Comparison of ENCODE assay signal across 10 cellular contexts in genomic region chr15:67106764-67107013, GRCh38. TPM values are rescaled to one million over a fixed set of nuclear protein-coding genes. Genes with fewer than 3 reads are reported as not detected.
DNase-seq lines count a peak whose midpoint lies in the region; ATAC-seq, FAIRE-seq and TF ChIP-seq lines count a peak whose summit lies in the region.
"Had no signal": no experiment of that assay in that cellular context is flagged by ENCODE, and none has a peak within 500 bp of the region (broad histone marks: within the 10 kb centered on the region; RNA-seq: fewer than 3 reads in every experiment).

No MANE protein-coding gene starts in this region.

- H3K9me3 ChIP-seq in A549 (peaks cover 8% of the 10 kb centered on the region), HEK293 (ENCODE audit: control insufficient read depth, insufficient read depth, low read depth, low read length) (no peaks in the 10 kb centered on the region)

- TF ChIP-seq EP300 in A549 (IDR thresholded peaks at IDR 0.05) = no peak

- POLR2A ChIA-PET in A549 (lab: Yijun Ruan, JAX) = interaction anchor here (0.7 to 3.1 kb wide), 18 partner anchors 10 to 82 kb away, joined by 3 to 24 read pairs (median 6); partner anchors contain the start of gene SMAD3
- POLR2A ChIA-PET in HEK293 (lab: Yijun Ruan, JAX) = interaction anchor here (1.0 to 1.3 kb wide), 3 partner anchors 18 to 72 kb away, joined by 3 to 6 read pairs (median 3); no protein-coding TSS in a partner anchor

- H3K4me3 ChIP-seq in A549 (no peak overlapping the region; the same call in 2 of the 3 replicates), HEK293 (ENCODE audit: low read depth, low read length) (no peak overlapping the region)
- H3K4me3 ChIP-seq: cardiac muscle cell had no signal

- 2% methylated on average over 2 of the region's 2 CpGs for WGBS in A549 (ENCODE audit: missing lambda C conversion rate)

- DNase-seq in A549 (ENCODE audit: low read depth in 1 of 2, low spot score in 1 of 2) (no peak), nephron progenitor cell (no peak), dermis blood vessel endothelial cell (no peak), NCI-H2196 (lab: John Stamatoyannopoulos, UW; ENCODE audit: unreplicated experiment) (no peak)
- no peak for DNase-seq in central memory CD8-positive, alpha-beta T cell (ENCODE audit: low spot score in 2 of 2)
- DNase-seq: KBM-7 had no signal

- H3K27ac ChIP-seq in A549 (peak overlapping the region; percentile 92 to 93), HEK293 (ENCODE audit: extremely low read depth, low read depth, low read length) (peak overlapping the region; percentile 44; the same call in 1 of the 2 replicates)
- H3K27ac ChIP-seq: cardiac muscle cell had no signal

- no peak for TF ChIP-seq CTCF in A549 (IDR thresholded peaks at IDR 0.05)
- TF ChIP-seq CTCF in HEK293 (tag by site-specific recombination; IDR thresholded peaks at IDR 0.05) = no peak
- TF ChIP-seq CTCF in nephron progenitor cell (IDR thresholded peaks at IDR 0.05) = no peak

- H3K4me1 Mint-ChIP-seq in central memory CD8-positive, alpha-beta T cell = peaks cover 68% of the 10 kb centered on the region
- H3K4me1 Mint-ChIP-seq in nephron progenitor cell = no peaks in the 10 kb centered on the region

- CTCF ChIA-PET in A549 (lab: Yijun Ruan, JAX) (interaction anchor here (0.6 to 11.7 kb wide), 17 partner anchors 17 to 401 kb away, joined by 3 to 142 read pairs (median 4); no protein-coding TSS in a partner anchor), HEK293 (lab: Yijun Ruan, JAX) (interaction anchor here (1.0 kb wide), 1 partner anchor 22 kb away, joined by 4 read pairs; no protein-coding TSS in a partner anchor)

- no peak for FAIRE-seq in A549 (lab: Jason Lieb, UNC)

- peak overlapping the region; percentile 70 for H3K4me2 ChIP-seq in A549

- H3K36me3 Mint-ChIP-seq in central memory CD8-positive, alpha-beta T cell (ENCODE audit: insufficient read depth) = peaks cover 8% of the 10 kb centered on the region
- H3K36me3 Mint-ChIP-seq in nephron progenitor cell (ENCODE audit: low read depth) = peaks cover 24% of the 10 kb centered on the region

- peak overlapping the region; percentile 72 for H3K4me3 Mint-ChIP-seq in central memory CD8-positive, alpha-beta T cell
- H3K4me3 Mint-ChIP-seq in nephron progenitor cell = no peak overlapping the region

- TF ChIP-seq RAD21 in A549 (conservative IDR thresholded peaks at IDR 0.05 in 1 of 2, IDR thresholded peaks at IDR 0.05 in 1 of 2) = no peak

- H3K27ac Mint-ChIP-seq in central memory CD8-positive, alpha-beta T cell (ENCODE audit: low read depth) = peak overlapping the region; percentile 89
- peak overlapping the region; percentile 14 for H3K27ac Mint-ChIP-seq in nephron progenitor cell

- no peaks in the 10 kb centered on the region for H3K27me3 Mint-ChIP-seq in central memory CD8-positive, alpha-beta T cell
- H3K27me3 Mint-ChIP-seq in nephron progenitor cell (ENCODE audit: low read depth, poor library complexity) = peaks cover 3% of the 10 kb centered on the region

- H3K4me1 ChIP-seq in A549 (peaks cover 92% of the 10 kb centered on the region), HEK293 (ENCODE audit: control insufficient read depth, insufficient read depth, low read length) (peaks cover 21% of the 10 kb centered on the region)

- no peaks in the 10 kb centered on the region for H3K9me3 Mint-ChIP-seq in central memory CD8-positive, alpha-beta T cell
- H3K9me3 Mint-ChIP-seq in nephron progenitor cell = peaks cover 17% of the 10 kb centered on the region

- no peak for TF ChIP-seq POLR2A in A549 (IDR thresholded peaks at IDR 0.05; ENCODE audit: low read length)

- ATAC-seq in A549 (no peak), HG03469 (IDR thresholded peaks at IDR 0.05; ENCODE audit: unreplicated experiment) (no peak), HG03045 (IDR thresholded peaks at IDR 0.05; ENCODE audit: unreplicated experiment) (no peak)
- ATAC-seq in central memory CD8-positive, alpha-beta T cell (replicated peaks; ENCODE audit: extremely low read depth, poor library complexity, severe bottlenecking) = no peak

- H3K36me3 ChIP-seq in HEK293 (ENCODE audit: control insufficient read depth in 2 of 2, insufficient read depth in 1 of 2, low read length in 2 of 2) = no peaks in the 10 kb centered on the region
- H3K36me3 ChIP-seq: cardiac muscle cell had no signal

TF ChIP-seq in A549, 52 proteins besides CTCF, POLR2A, EP300 and RAD21:
- TF ChIP-seq FOSB (CRISPR knock-in tag; IDR thresholded peaks at IDR 0.05) = peak; percentile 91
- TF ChIP-seq KDM5A (IDR thresholded peaks at IDR 0.05) = no peak
- TF ChIP-seq ZNF302 (CRISPR knock-in tag; IDR thresholded peaks at IDR 0.05) = peak; percentile 92; the same call in 1 of the 2 replicates
- TF ChIP-seq MYC (IDR thresholded peaks at IDR 0.05; ENCODE audit: borderline replicate concordance, low read length) = 0 out of 2 replicates have a peak, but pooled peaks have one; percentile 57
- no peak for TF ChIP-seq ESRRA (IDR thresholded peaks at IDR 0.05; ENCODE audit: borderline replicate concordance, low read length)
- TF ChIP-seq HEYL (CRISPR knock-in tag; IDR thresholded peaks at IDR 0.05) = no peak; the same call in 1 of the 2 replicates
- TF ChIP-seq CEBPB (IDR thresholded peaks at IDR 0.05) = no peak
- peak; percentile 18; the same call in 1 of the 2 replicates for TF ChIP-seq USF2 (IDR thresholded peaks at IDR 0.05)
- peak; percentile 1; the same call in 1 of the 2 replicates for TF ChIP-seq EHF (CRISPR knock-in tag; IDR thresholded peaks at IDR 0.05)

TF ChIP-seq in HEK293, 187 proteins besides CTCF, POLR2A, EP300 and RAD21:
- no peak for TF ChIP-seq ZSCAN30 (tag by site-specific recombination; IDR thresholded peaks at IDR 0.05)
- TF ChIP-seq SP7 (tag by site-specific recombination; IDR thresholded peaks at IDR 0.05) = peak; percentile 99
- 0 out of 2 replicates have a peak, but pooled peaks have one; percentile 24 for TF ChIP-seq FEZF1 (tag by site-specific recombination; IDR thresholded peaks at IDR 0.05)
- peak; percentile 96; the same call in 1 of the 2 replicates for TF ChIP-seq OSR2 (tag by site-specific recombination; IDR thresholded peaks at IDR 0.05)

RNA-seq across cellular contexts. Expression of gene SMAD3, which starts 41.3 kb away (rescaled TPM):
- polyA plus RNA-seq in A549 (2011; rRNA removed) (77.2 and 101 TPM in 2 replicates), A549 (2017; fragmentation: RNase III; extraction: RNeasy Plus Mini Kit Qiagen cat#74134 plus additional on column Dnase treatment) (74.6 to 106 TPM (median 93.4 TPM) in 3 replicates)
- 116 and 161 TPM in 2 replicates for polyA plus RNA-seq in A549 (2012; cell fraction: cytosol; rRNA removed)
- 256 and 267 TPM in 2 replicates for polyA plus RNA-seq in A549 (2012; cell fraction: nucleus; rRNA removed)
- polyA minus RNA-seq in A549 (2011; rRNA and poly(A)+ RNA removed) = 138 and 158 TPM in 2 replicates
- 16.5 and 29.9 TPM in 2 replicates for total RNA-seq in dermis blood vessel endothelial cell

Comparison
In these comparisons a context has a peak if more than half of its experiments do, and no peak if none do; other contexts are left out.
1. Of the 5 proteins assayed by ChIP-seq in both HEK293 and A549: peak only in HEK293: none; only in A549: ZNF302; in both: none; in neither: 4.